Comparison of ENCODE assay signal across 9 cellular contexts in the genomic region with DNA sequence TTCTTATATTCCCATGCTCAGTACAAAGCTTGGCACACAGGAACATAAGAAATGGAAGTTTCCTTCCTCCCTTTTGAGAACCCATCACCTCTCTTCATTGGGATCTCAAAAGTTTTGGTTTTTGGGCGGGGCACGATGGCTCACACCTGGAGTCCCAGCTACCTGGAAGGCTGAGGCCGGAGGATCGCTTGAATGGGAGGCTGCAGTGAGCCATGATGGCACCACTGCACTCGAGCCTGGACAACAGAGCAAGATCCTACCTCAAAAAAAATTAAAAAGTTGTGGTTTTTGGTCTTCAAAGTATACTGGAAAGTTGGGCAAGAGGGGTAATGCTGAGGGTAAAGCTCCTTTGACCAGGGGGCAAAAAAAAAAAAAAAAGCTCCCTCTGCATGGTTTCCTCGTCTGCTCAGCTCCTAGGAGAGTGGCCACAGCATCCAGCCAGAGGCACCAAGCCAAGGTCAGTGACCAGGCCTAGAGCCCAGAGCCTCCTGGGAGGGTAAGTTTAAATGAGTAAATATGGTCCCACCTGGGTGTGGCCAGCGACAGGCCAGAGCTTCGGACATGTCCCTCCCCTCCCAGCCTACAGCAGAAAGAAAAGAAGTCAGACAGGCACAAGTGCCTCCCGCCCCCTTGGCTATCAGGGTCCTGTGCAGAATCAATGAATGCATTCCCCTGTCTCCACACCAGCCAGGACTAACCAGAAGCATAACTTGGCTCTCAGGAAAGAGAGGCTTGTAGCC. TPM values are rescaled to one million over a fixed set of nuclear protein-coding genes. Genes with fewer than 3 reads are reported as not detected.
A peak's percentile ranks its signal among the peaks of the same experiment; 100 is the strongest.
DNase-seq lines count a peak whose midpoint lies in the region; ATAC-seq, FAIRE-seq and TF ChIP-seq lines count a peak whose summit lies in the region.
"Had no signal": no experiment of that assay in that cellular context is flagged by ENCODE, and none has a peak within 500 bp of the region (broad histone marks: within the 10 kb centered on the region; RNA-seq: fewer than 3 reads in every experiment).

No MANE protein-coding gene starts in this region.

- no peak for FAIRE-seq in A549 (lab: Jason Lieb, UNC)

- H3K4me1 ChIP-seq in A549, result peaks cover 79% of the 10 kb centered on the region
- peaks cover 87% of the 10 kb centered on the region for H3K4me1 ChIP-seq in Karpas-422 (ENCODE audit: low read length)
- peaks cover 5 to 82% (median 73%) of the 10 kb centered on the region in 4 donors for H3K4me1 ChIP-seq in Peyer's patch

- H3K27me3 Mint-ChIP-seq in effector memory CD8-positive, alpha-beta T cell, result no peaks in the 10 kb centered on the region
- H3K27me3 Mint-ChIP-seq in natural killer cell (ENCODE audit: low read depth in 2 of 2), result no peaks in the 10 kb centered on the region

- DNase-seq in A549 (ENCODE audit: low read depth in 1 of 2, low spot score in 1 of 2) (no peak), Karpas-422 (no peak), natural killer cell (no peak), NCI-H1694 (lab: John Stamatoyannopoulos, UW) (no peak), H7 (no peak), Peyer's patch (no peak)
- DNase-seq in effector memory CD8-positive, alpha-beta T cell, result no peak
- DNase-seq: SHP77 had no signal

- TF ChIP-seq POLR2A in A549 (IDR thresholded peaks at IDR 0.05; ENCODE audit: low read length) (no peak), Peyer's patch (IDR thresholded peaks at IDR 0.05) (no peak)

- no peak overlapping the region for H2AFZ ChIP-seq in Karpas-422 (ENCODE audit: low read length)

- H3K4me1 Mint-ChIP-seq in effector memory CD8-positive, alpha-beta T cell (ENCODE audit: low read depth in 2 of 2), result peaks cover 79 to 83% of the 10 kb centered on the region in 2 donors
- peaks cover 70 to 85% of the 10 kb centered on the region in 2 donors for H3K4me1 Mint-ChIP-seq in natural killer cell

- peaks cover 18% of the 10 kb centered on the region; the same call in 1 of the 2 replicates for H4K20me1 ChIP-seq in Karpas-422 (ENCODE audit: insufficient read depth, low read depth, low read length)

- peaks cover 87% of the 10 kb centered on the region for H3K79me2 ChIP-seq in Karpas-422 (ENCODE audit: low read length)

- H3K4me3 ChIP-seq in A549, result no peak overlapping the region
- no peak overlapping the region; the same call in 1 of the 2 replicates for H3K4me3 ChIP-seq in Karpas-422 (ENCODE audit: low read length)
- H3K4me3 ChIP-seq in H7 (ENCODE audit: insufficient read depth, low read depth, low read length), result no peak overlapping the region
- H3K4me3 ChIP-seq in Peyer's patch, result peak overlapping the region in 2 of 4 donors; percentile 1 to 94

- POLR2A ChIA-PET in A549 (lab: Yijun Ruan, JAX), result no interaction called here

- peak overlapping the region; percentile 94 for H3K9ac ChIP-seq in Karpas-422 (ENCODE audit: low read length)

- no peaks in the 10 kb centered on the region for H3K9me2 ChIP-seq in Karpas-422 (replicated peaks; ENCODE audit: insufficient read depth, low read length)

- H3K27me3 ChIP-seq in Karpas-422 (ENCODE audit: low read length) (no peaks in the 10 kb centered on the region), H7 (ENCODE audit: control insufficient read depth, insufficient read depth, low read length) (no peaks in the 10 kb centered on the region), Peyer's patch (no peaks in the 10 kb centered on the region)

- H3K36me3 ChIP-seq in Karpas-422 (ENCODE audit: insufficient read depth, low read length), result no peaks in the 10 kb centered on the region; the same call in 1 of the 2 replicates
- H3K36me3 ChIP-seq in H7 (replicated peaks; ENCODE audit: control insufficient read depth, insufficient read depth, low read length), result no peaks in the 10 kb centered on the region
- H3K36me3 ChIP-seq in Peyer's patch, result peaks cover 0 to 6% (median 0%) of the 10 kb centered on the region in 3 donors

- peak overlapping the region; percentile 99 to 100 for H3K27ac Mint-ChIP-seq in effector memory CD8-positive, alpha-beta T cell
- peak overlapping the region; percentile 96 to 99 for H3K27ac Mint-ChIP-seq in natural killer cell

- TF ChIP-seq EP300 in A549 (IDR thresholded peaks at IDR 0.05), result no peak

- H3K4me3 Mint-ChIP-seq in effector memory CD8-positive, alpha-beta T cell, result peak overlapping the region; percentile 83 to 88
- peak overlapping the region; percentile 79 for H3K4me3 Mint-ChIP-seq in natural killer cell

- CTCF ChIA-PET in A549 (lab: Yijun Ruan, JAX), result interaction anchor here (1.4 to 31.7 kb wide), 3 partner anchors 20 to 110 kb away, joined by 4 to 474 read pairs (median 6); no protein-coding TSS in a partner anchor

- no peaks in the 10 kb centered on the region for H3K9me3 Mint-ChIP-seq in effector memory CD8-positive, alpha-beta T cell
- no peaks in the 10 kb centered on the region for H3K9me3 Mint-ChIP-seq in natural killer cell

- WGBS in A549 (ENCODE audit: missing lambda C conversion rate), result 72% methylated on average over 9 of the region's 9 CpGs

- H3K4me2 ChIP-seq in A549 (peak overlapping the region; percentile 96), Karpas-422 (ENCODE audit: low read depth, low read length, poor library complexity, severe bottlenecking) (peak overlapping the region; percentile 87)

- H3K27ac ChIP-seq in A549 (peak overlapping the region; percentile 31 to 100; a peak in 4 of 6 replicates), Karpas-422 (ENCODE audit: low read length) (peak overlapping the region; percentile 99), Peyer's patch (peak overlapping the region in 2 of 4 donors; percentile 70 to 98)

- H3K36me3 Mint-ChIP-seq in effector memory CD8-positive, alpha-beta T cell (ENCODE audit: insufficient read depth), result peaks cover 67% of the 10 kb centered on the region
- H3K36me3 Mint-ChIP-seq in natural killer cell, result no peaks in the 10 kb centered on the region

- ATAC-seq in A549 (no peak; a peak in 1 of 6 replicates), natural killer cell (no peak), GM18873 (IDR thresholded peaks at IDR 0.05; ENCODE audit: low FRiP score, unreplicated experiment) (no peak)
- no peak for ATAC-seq in effector memory CD8-positive, alpha-beta T cell (replicated peaks)

- TF ChIP-seq RAD21 in A549 (conservative IDR thresholded peaks at IDR 0.05 in 1 of 2, IDR thresholded peaks at IDR 0.05 in 1 of 2), result no peak

- H3K9me3 ChIP-seq in A549 (no peaks in the 10 kb centered on the region), Karpas-422 (ENCODE audit: low read length) (no peaks in the 10 kb centered on the region), Peyer's patch (no peaks in the 10 kb centered on the region)

- TF ChIP-seq CTCF in A549 (IDR thresholded peaks at IDR 0.05) (no peak), natural killer cell (IDR thresholded peaks at IDR 0.05) (no peak), Peyer's patch (IDR thresholded peaks at IDR 0.05) (no peak)

- intact Hi-C loops in natural killer cell (cut with micrococcal nuclease), result no loop called here

TF ChIP-seq in A549, 52 proteins besides CTCF, POLR2A, EP300 and RAD21 (continues in another document):
- TF ChIP-seq HOXB13 (CRISPR knock-in tag; IDR thresholded peaks at IDR 0.05; ENCODE audit: low read depth) (no peak), ZFP36 (IDR thresholded peaks at IDR 0.05; ENCODE audit: borderline replicate concordance, partially characterized antibody) (no peak), FOXS1 (CRISPR knock-in tag; IDR thresholded peaks at IDR 0.05) (no peak), JUN (IDR thresholded peaks at IDR 0.05) (no peak), HDAC2 (IDR thresholded peaks at IDR 0.05) (no peak), TFCP2L1 (CRISPR knock-in tag; IDR thresholded peaks at IDR 0.05) (no peak), HOXB5 (CRISPR knock-in tag; IDR thresholded peaks at IDR 0.05) (no peak), HOXA7 (CRISPR knock-in tag; IDR thresholded peaks at IDR 0.05) (no peak), NFE2L2 (conservative IDR thresholded peaks at IDR 0.05; ENCODE audit: low read length) (no peak)
- TF ChIP-seq, protein P1, sequence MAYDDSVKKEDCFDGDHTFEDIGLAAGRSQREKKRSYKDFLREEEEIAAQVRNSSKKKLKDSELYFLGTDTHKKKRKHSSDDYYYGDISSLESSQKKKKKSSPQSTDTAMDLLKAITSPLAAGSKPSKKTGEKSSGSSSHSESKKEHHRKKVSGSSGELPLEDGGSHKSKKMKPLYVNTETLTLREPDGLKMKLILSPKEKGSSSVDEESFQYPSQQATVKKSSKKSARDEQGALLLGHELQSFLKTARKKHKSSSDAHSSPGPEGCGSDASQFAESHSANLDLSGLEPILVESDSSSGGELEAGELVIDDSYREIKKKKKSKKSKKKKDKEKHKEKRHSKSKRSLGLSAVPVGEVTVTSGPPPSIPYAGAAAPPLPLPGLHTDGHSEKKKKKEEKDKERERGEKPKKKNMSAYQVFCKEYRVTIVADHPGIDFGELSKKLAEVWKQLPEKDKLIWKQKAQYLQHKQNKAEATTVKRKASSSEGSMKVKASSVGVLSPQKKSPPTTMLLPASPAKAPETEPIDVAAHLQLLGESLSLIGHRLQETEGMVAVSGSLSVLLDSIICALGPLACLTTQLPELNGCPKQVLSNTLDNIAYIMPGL (CRISPR knock-in tag; IDR thresholded peaks at IDR 0.05; ENCODE audit: borderline replicate concordance), result no peak

RNA-seq across cellular contexts. Expression of a gene that starts 5.0 kb away (rescaled TPM):
- 16.8 and 20.8 TPM in 2 replicates for polyA plus RNA-seq in A549 (2011; rRNA removed)
- polyA plus RNA-seq in A549 (2012; cell fraction: cytosol; rRNA removed), result 24.1 and 35.9 TPM in 2 replicates
- polyA plus RNA-seq in A549 (2012; cell fraction: nucleus; rRNA removed), result 93.8 and 94.5 TPM in 2 replicates
- 20.7 to 23.4 TPM (median 22.8 TPM) in 3 replicates for polyA plus RNA-seq in A549 (2017; fragmentation: RNase III; extraction: RNeasy Plus Mini Kit Qiagen cat#74134 plus additional on column Dnase treatment)
- polyA minus RNA-seq in A549 (2011; rRNA and poly(A)+ RNA removed), result 22.8 and 26.8 TPM in 2 replicates
- 22.3 and 24.7 TPM in 2 replicates for total RNA-seq in Karpas-422 (2014; rRNA removed; shearing (Covaris generic); ENCODE audit: low replicate concordance)
- 100 to 1,000 TPM; 232 to 298 (median 284) TPM for total RNA-seq in natural killer cell
- 14.2 TPM in 2 replicates for total RNA-seq in H7 (2014; rRNA removed; shearing (Covaris generic))
- 10 to 100 TPM; 46.8 to 97.4 (median 64.1) TPM for total RNA-seq in Peyer's patch
